In the genomic region with DNA sequence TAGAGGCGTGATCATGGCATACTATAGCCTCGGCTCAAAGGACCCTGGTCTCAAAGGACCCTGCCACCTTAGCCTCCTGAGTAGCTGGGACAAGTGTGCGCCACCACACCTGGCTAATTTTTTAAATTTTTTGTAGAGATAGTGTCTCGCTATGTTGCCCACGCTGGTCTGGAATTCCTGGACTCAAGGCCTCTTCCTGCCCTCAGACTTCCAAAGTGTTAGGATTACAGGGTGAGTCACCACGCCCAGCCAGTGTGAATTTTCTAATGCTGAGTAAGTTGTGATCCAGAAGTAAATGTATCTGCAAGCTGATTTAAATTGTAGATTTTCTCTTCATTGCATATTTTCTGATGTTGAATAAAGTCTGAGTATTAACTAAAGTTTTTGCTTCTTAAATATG, we compare ENCODE assay signal across 12 cellular contexts. TPM values are rescaled to one million over a fixed set of nuclear protein-coding genes. Genes with fewer than 3 reads are reported as not detected.
DNase-seq lines count a peak whose midpoint lies in the region; ATAC-seq and TF ChIP-seq lines count a peak whose summit lies in the region.
"Had no signal": no experiment of that assay in that cellular context is flagged by ENCODE, and none has a peak within 500 bp of the region (broad histone marks: within the 10 kb centered on the region; RNA-seq: fewer than 3 reads in every experiment).

No MANE protein-coding gene starts in this region.

- H3K9me3 Mint-ChIP-seq in Calu3 (ENCODE audit: low read depth, unreplicated experiment) (no peaks in the 10 kb centered on the region), nephron (peaks cover 16% of the 10 kb centered on the region)

- no peak for TF ChIP-seq POLR2A in gastrocnemius medialis (IDR thresholded peaks at IDR 0.05)
- no peak for TF ChIP-seq POLR2A in upper lobe of left lung (IDR thresholded peaks at IDR 0.05)

- peaks cover 0 to 9% of the 10 kb centered on the region in 2 donors for H3K36me3 ChIP-seq in gastrocnemius medialis
- H3K36me3 ChIP-seq in upper lobe of left lung, result no peaks in the 10 kb centered on the region
- H3K36me3 ChIP-seq: ovary had no signal

- in situ Hi-C loops in gastrocnemius medialis (cut with MboI; ENCODE audit: low sequenced_read_pairs in 4 of 4), result loop anchor here in 1 of 4 donors (25.0 kb wide), 1 partner anchor 111 kb away; no protein-coding TSS in a partner anchor

- BruUV-seq in Calu3 (replicated peaks; lab: Mats Ljungman, UMichigan), result no TSS peak

- H3K4me1 Mint-ChIP-seq in Calu3 (ENCODE audit: low read depth, unreplicated experiment), result no peaks in the 10 kb centered on the region
- H3K4me1 Mint-ChIP-seq in nephron, result no peaks in the 10 kb centered on the region

- H3K27me3 ChIP-seq in gastrocnemius medialis, result no peaks in the 10 kb centered on the region
- H3K27me3 ChIP-seq in upper lobe of left lung, result no peaks in the 10 kb centered on the region
- H3K27me3 ChIP-seq: ovary had no signal

- peaks cover 9% of the 10 kb centered on the region in 2 donors for H3K4me1 ChIP-seq in gastrocnemius medialis
- H3K4me1 ChIP-seq in upper lobe of left lung, result peaks cover 0 to 8% (median 1%) of the 10 kb centered on the region in 4 donors

- WGBS in upper lobe of left lung, 2 donors, result 76 to 89% methylated on average over 5 to 6 of the region's 6 CpGs

- intact Hi-C loops in Calu3 (cut with micrococcal nuclease; ENCODE audit: unreplicated experiment), result no loop called here
- intact Hi-C loops in gastrocnemius medialis (cut with DNase I; ENCODE audit: low total_unique reads), result loop anchor here (10.0 kb wide), 1 partner anchor 587 kb away; no protein-coding TSS in a partner anchor

- DNase-seq in Calu3 (peak; percentile 4), NCI-H460 (ENCODE audit: extremely low read depth, low read depth) (peak; percentile 31), dermis blood vessel endothelial cell (peak; percentile 75), T-helper 2 cell (no peak), gastrocnemius medialis (no peak), upper lobe of left lung (no peak), nucleus accumbens (lab: John Stamatoyannopoulos, UW) (no peak)
- DNase-seq: left cardiac atrium, NCI-H2081 treated with DMSO at 0.1 percent for 48 hours, ovary, T-helper 9 cell had no signal

- no peak overlapping the region for H3K27ac ChIP-seq in gastrocnemius medialis
- no peak overlapping the region for H3K27ac ChIP-seq in upper lobe of left lung
- H3K27ac ChIP-seq: ovary had no signal

- CTCF ChIA-PET in Calu3 (lab: Charles Lee), result no interaction called here

- no peak for TF ChIP-seq EP300 in upper lobe of left lung (IDR thresholded peaks at IDR 0.05)

- H3K36me3 Mint-ChIP-seq in Calu3 (ENCODE audit: insufficient read depth, unreplicated experiment) (peaks cover 25% of the 10 kb centered on the region), nephron (ENCODE audit: low read depth) (peaks cover 19% of the 10 kb centered on the region)

- no peak overlapping the region for H3K4me3 ChIP-seq in gastrocnemius medialis
- H3K4me3 ChIP-seq in upper lobe of left lung, result no peak overlapping the region
- H3K4me3 ChIP-seq: ovary had no signal

- ATAC-seq in gastrocnemius medialis (no peak), upper lobe of left lung (ENCODE audit: low FRiP score in 2 of 2) (no peak)
- ATAC-seq: left cardiac atrium had no signal

- H3K9me3 ChIP-seq in gastrocnemius medialis, result no peaks in the 10 kb centered on the region
- H3K9me3 ChIP-seq in upper lobe of left lung, result no peaks in the 10 kb centered on the region
- H3K9me3 ChIP-seq: ovary had no signal

- no peaks in the 10 kb centered on the region for H3K27me3 Mint-ChIP-seq in Calu3 (ENCODE audit: unreplicated experiment)
- H3K27me3 Mint-ChIP-seq in nephron (ENCODE audit: low read depth), result no peaks in the 10 kb centered on the region

- TF ChIP-seq CTCF in Calu3 (IDR thresholded peaks at IDR 0.05; ENCODE audit: unreplicated experiment), result no peak
- no peak for TF ChIP-seq CTCF in nephron (IDR thresholded peaks at IDR 0.05; ENCODE audit: unreplicated experiment in 3 of 3)
- no peak for TF ChIP-seq CTCF in gastrocnemius medialis (IDR thresholded peaks at IDR 0.05 in 4 of 5, conservative IDR thresholded peaks at IDR 0.05 in 1 of 5)
- TF ChIP-seq CTCF in upper lobe of left lung (IDR thresholded peaks at IDR 0.05), result no peak

- H3K27ac Mint-ChIP-seq in Calu3 (ENCODE audit: unreplicated experiment) (no peak overlapping the region), nephron (no peak overlapping the region)

- H3K4me3 Mint-ChIP-seq in Calu3 (ENCODE audit: low read depth, unreplicated experiment) (no peak overlapping the region), nephron (peak overlapping the region; percentile 11 to 30 (median 30))

RNA-seq across cellular contexts. Expression of a gene that starts 2.6 kb away (rescaled TPM):
- 7.0 and 7.1 TPM in 2 replicates for total RNA-seq in Calu3 (2022)
- 7.8 and 8.3 TPM in 2 replicates for total RNA-seq in NCI-H460 (2014; rRNA removed; shearing (Covaris generic))
- 3.8 and 5.3 TPM in 2 replicates for polyA plus RNA-seq in NCI-H460 (2014; cell fraction: nucleus; rRNA removed)
- 4.1 and 6.6 TPM in 2 replicates for total RNA-seq in dermis blood vessel endothelial cell
- total RNA-seq in gastrocnemius medialis, result 1 to 10 TPM; 1.4 to 2.6 (median 2.1) TPM
- total RNA-seq in upper lobe of left lung, result 10 to 100 TPM in 1 of 6 donors, 1 to 10 TPM in 5; 3.0 to 11.5 (median 4.0) TPM

RNA-seq across cellular contexts. Expression of a gene that starts 25.7 kb away (rescaled TPM):
- 8.3 and 9.5 TPM in 2 replicates for total RNA-seq in Calu3 (2022)
- total RNA-seq in NCI-H460 (2014; rRNA removed; shearing (Covaris generic)), result 6.9 and 7.9 TPM in 2 replicates
- 19.5 and 20.0 TPM in 2 replicates for polyA plus RNA-seq in NCI-H460 (2014; cell fraction: nucleus; rRNA removed)
- 68.4 and 82.2 TPM in 2 replicates for total RNA-seq in dermis blood vessel endothelial cell
- 10 to 100 TPM; 15.1 to 16.9 (median 15.8) TPM for total RNA-seq in gastrocnemius medialis
- total RNA-seq in upper lobe of left lung, result 10 to 100 TPM in 2 of 6 donors, 1 to 10 TPM in 4; 5.3 to 14.7 (median 9.1) TPM

Comparison
In these comparisons a context has a peak if more than half of its experiments do, and no peak if none do; other contexts are left out.
1. DNase-seq: peak in Calu3 (single experiment), NCI-H460 (single experiment) and dermis blood vessel endothelial cell (single experiment); none in T-helper 2 cell (0 of 5), gastrocnemius medialis (0 of 2), upper lobe of left lung (0 of 2) and nucleus accumbens (0 of 56).